ENCODE assay signal across 9 cellular contexts in the genomic region with DNA sequence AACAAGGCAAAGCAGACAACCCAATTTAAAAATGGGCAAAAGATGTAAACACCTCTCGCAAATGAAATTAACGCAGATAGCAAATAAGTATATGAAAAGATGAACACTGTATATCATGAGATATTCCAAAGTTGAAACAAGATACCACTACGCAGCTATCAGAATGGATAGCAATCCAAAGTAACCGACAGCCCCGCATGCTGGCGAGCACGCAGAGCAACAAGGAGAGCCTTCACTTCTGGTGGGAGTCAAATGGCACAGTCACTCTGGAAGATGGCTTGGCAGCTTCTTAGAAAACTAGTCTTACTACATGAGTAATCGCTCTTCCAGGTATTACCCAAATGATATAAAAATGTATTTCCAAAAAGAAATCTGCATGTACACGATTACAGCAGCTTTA. TPM values are rescaled to one million over a fixed set of nuclear protein-coding genes. Genes with fewer than 3 reads are reported as not detected.
DNase-seq lines count a peak whose midpoint lies in the region; ATAC-seq and TF ChIP-seq lines count a peak whose summit lies in the region.
"Had no signal": no experiment of that assay in that cellular context is flagged by ENCODE, and none has a peak within 500 bp of the region (broad histone marks: within the 10 kb centered on the region; RNA-seq: fewer than 3 reads in every experiment).

No MANE protein-coding gene starts in this region.

- no peak overlapping the region for H3K27ac ChIP-seq in SU-DHL-6 (ENCODE audit: low read depth, low read length)

- peak overlapping the region; percentile 87 for H3K4me3 Mint-ChIP-seq in activated CD8-positive, alpha-beta memory T cell treated with anti-CD3 and anti-CD28 coated beads, Interleukin-2, amount 10 ng/mL, durations not matched to agents 7 days and 5 days
- H3K4me3 Mint-ChIP-seq in stimulated activated naive B cell treated with anti-CD40 and anti-IgM and Interleukin-4, amounts not matched to agents 10 μg/mL and 1 μg/mL and 100 μg/mL, for 72 hours, result peak overlapping the region; percentile 90 to 94

- CTCF ChIA-PET in activated CD8-positive, alpha-beta memory T cell treated with anti-CD3 and anti-CD28 coated beads, Interleukin-2, amount 10 ng/mL, durations not matched to agents 7 days and 5 days (lab: Charles Lee), result interaction anchor here (0.8 to 1.4 kb wide), 2 partner anchors 10 to 32 kb away, joined by 3 read pairs; no protein-coding TSS in a partner anchor

- H3K4me2 ChIP-seq in SU-DHL-6 (ENCODE audit: low read depth, low read length, poor library complexity, severe bottlenecking), result peak overlapping the region; percentile 97

- no peaks in the 10 kb centered on the region for H3K9me3 ChIP-seq in SU-DHL-6 (ENCODE audit: insufficient read depth, low read length)

- peaks cover 7% of the 10 kb centered on the region; the same call in 1 of the 2 replicates for H4K20me1 ChIP-seq in SU-DHL-6 (ENCODE audit: low read depth, low read length)

- in situ Hi-C loops in G401 (cut with HindIII; ENCODE audit: low sequenced_read_pairs), result no loop called here

- H3K9me3 Mint-ChIP-seq in activated CD8-positive, alpha-beta memory T cell treated with anti-CD3 and anti-CD28 coated beads, Interleukin-2, amount 10 ng/mL, durations not matched to agents 7 days and 5 days (ENCODE audit: low read depth), result no peaks in the 10 kb centered on the region
- no peaks in the 10 kb centered on the region for H3K9me3 Mint-ChIP-seq in stimulated activated naive B cell treated with anti-CD40 and anti-IgM and Interleukin-4, amounts not matched to agents 10 μg/mL and 1 μg/mL and 100 μg/mL, for 72 hours

- H3K27ac Mint-ChIP-seq in activated CD8-positive, alpha-beta memory T cell treated with anti-CD3 and anti-CD28 coated beads, Interleukin-2, amount 10 ng/mL, durations not matched to agents 7 days and 5 days, result no peak overlapping the region
- no peak overlapping the region for H3K27ac Mint-ChIP-seq in stimulated activated naive B cell treated with anti-CD40 and anti-IgM and Interleukin-4, amounts not matched to agents 10 μg/mL and 1 μg/mL and 100 μg/mL, for 72 hours

- peaks cover 12% of the 10 kb centered on the region for H3K36me3 Mint-ChIP-seq in activated CD8-positive, alpha-beta memory T cell treated with anti-CD3 and anti-CD28 coated beads, Interleukin-2, amount 10 ng/mL, durations not matched to agents 7 days and 5 days
- H3K36me3 Mint-ChIP-seq in stimulated activated naive B cell treated with anti-CD40 and anti-IgM and Interleukin-4, amounts not matched to agents 10 μg/mL and 1 μg/mL and 100 μg/mL, for 72 hours, result peaks cover 12 to 14% of the 10 kb centered on the region in 2 donors

- ATAC-seq in activated CD8-positive, alpha-beta memory T cell treated with anti-CD3 and anti-CD28 coated beads, Interleukin-2, amount 10 ng/mL, durations not matched to agents 7 days and 5 days, result no peak
- no peak for ATAC-seq in stimulated activated naive B cell treated with anti-CD40 and anti-IgM and Interleukin-4, amounts not matched to agents 10 μg/mL and 1 μg/mL and 100 μg/mL, for 72 hours (replicated peaks)

- no peaks in the 10 kb centered on the region for H3F3A ChIP-seq in SU-DHL-6 (ENCODE audit: insufficient read depth)

- peaks cover 12% of the 10 kb centered on the region for H3K27me3 Mint-ChIP-seq in activated CD8-positive, alpha-beta memory T cell treated with anti-CD3 and anti-CD28 coated beads, Interleukin-2, amount 10 ng/mL, durations not matched to agents 7 days and 5 days
- peaks cover 0 to 6% of the 10 kb centered on the region in 2 donors for H3K27me3 Mint-ChIP-seq in stimulated activated naive B cell treated with anti-CD40 and anti-IgM and Interleukin-4, amounts not matched to agents 10 μg/mL and 1 μg/mL and 100 μg/mL, for 72 hours

- no peaks in the 10 kb centered on the region for H3K9me2 ChIP-seq in SU-DHL-6 (replicated peaks; ENCODE audit: insufficient read depth, low read length)

- TF ChIP-seq CTCF in SU-DHL-6 (IDR thresholded peaks at IDR 0.05; ENCODE audit: insufficient read depth, low read length, poor library complexity, severe bottlenecking) (no peak), fibroblast of pulmonary artery (IDR thresholded peaks at IDR 0.05; ENCODE audit: low read length, missing control alignments) (no peak)

- no peaks in the 10 kb centered on the region; the same call in 1 of the 2 replicates for H3K36me3 ChIP-seq in SU-DHL-6 (ENCODE audit: low read length)

- no peak for DNase-seq in activated CD8-positive, alpha-beta memory T cell treated with anti-CD3 and anti-CD28 coated beads, Interleukin-2, amount 10 ng/mL, durations not matched to agents 7 days and 5 days
- DNase-seq in activated CD8-positive, alpha-beta memory T cell treated with anti-CD3 and anti-CD28 coated beads, Interleukin-2, amount 50 U/mL, for 4 hours, result no peak
- no peak for DNase-seq in fibroblast of pulmonary artery (ENCODE audit: low read depth)
- no peak for DNase-seq in stimulated activated naive B cell treated with anti-CD40 and anti-IgM and Interleukin-4, amounts not matched to agents 10 μg/mL and 1 μg/mL and 100 μg/mL, for 72 hours
- DNase-seq in G401 (ENCODE audit: low spot score), result no peak
- no peak for DNase-seq in nucleus accumbens (lab: John Stamatoyannopoulos, UW)
- DNase-seq in putamen (ENCODE audit: low spot score), result no peak
- DNase-seq: amygdala had no signal

- H3K27me3 ChIP-seq in SU-DHL-6 (ENCODE audit: low read length), result no peaks in the 10 kb centered on the region

- H3K9ac ChIP-seq in SU-DHL-6 (ENCODE audit: low read length), result peak overlapping the region; percentile 99

- no peak overlapping the region for H2AFZ ChIP-seq in SU-DHL-6 (ENCODE audit: low read depth, low read length, severe bottlenecking)

- peak overlapping the region; percentile 90 for H3K4me3 ChIP-seq in SU-DHL-6 (ENCODE audit: insufficient read depth, low read length, poor library complexity, severe bottlenecking)
- H3K4me3 ChIP-seq in fibroblast of pulmonary artery (replicated peaks; ENCODE audit: low read depth, low read length), result peak overlapping the region; percentile 93

- H3K79me2 ChIP-seq in SU-DHL-6 (ENCODE audit: insufficient read depth, low read length), result peaks cover 45% of the 10 kb centered on the region

- peaks cover 19% of the 10 kb centered on the region for H3K4me1 Mint-ChIP-seq in activated CD8-positive, alpha-beta memory T cell treated with anti-CD3 and anti-CD28 coated beads, Interleukin-2, amount 10 ng/mL, durations not matched to agents 7 days and 5 days
- H3K4me1 Mint-ChIP-seq in stimulated activated naive B cell treated with anti-CD40 and anti-IgM and Interleukin-4, amounts not matched to agents 10 μg/mL and 1 μg/mL and 100 μg/mL, for 72 hours, result peaks cover 11 to 33% of the 10 kb centered on the region in 2 donors

RNA-seq across cellular contexts. Expression of gene NDUFA10, which starts 1.4 kb away (rescaled TPM):
- 100 to 1,000 TPM; 125 to 129 TPM for total RNA-seq in activated CD8-positive, alpha-beta memory T cell treated with anti-CD3 and anti-CD28 coated beads, Interleukin-2, amount 10 ng/mL, durations not matched to agents 7 days and 5 days
- total RNA-seq in G401 (2014; rRNA removed; shearing (Covaris generic)), result 274 and 297 TPM in 2 replicates

RNA-seq across cellular contexts. Expression of gene OR6B2, which starts 6.4 kb away (rescaled TPM):
- total RNA-seq in activated CD8-positive, alpha-beta memory T cell treated with anti-CD3 and anti-CD28 coated beads, Interleukin-2, amount 10 ng/mL, durations not matched to agents 7 days and 5 days, result not detected
- total RNA-seq in G401 (2014; rRNA removed; shearing (Covaris generic)), result not detected in 2 replicates

RNA-seq across cellular contexts. Expression of gene OR6B3, which starts 29.5 kb away (rescaled TPM):
- not detected for total RNA-seq in activated CD8-positive, alpha-beta memory T cell treated with anti-CD3 and anti-CD28 coated beads, Interleukin-2, amount 10 ng/mL, durations not matched to agents 7 days and 5 days
- total RNA-seq in G401 (2014; rRNA removed; shearing (Covaris generic)), result not detected in 2 replicates
